In genomic region chr13:47100214-47100853, GRCh38 we compare ENCODE assay signal across 15 cellular contexts.
DNase-seq lines count a peak whose midpoint lies in the region; ATAC-seq and TF ChIP-seq lines count a peak whose summit lies in the region.
"Had no signal": no experiment of that assay in that cellular context is flagged by ENCODE, and none has a peak within 500 bp of the region (broad histone marks: within the 10 kb centered on the region; RNA-seq: fewer than 3 reads in every experiment).

No MANE protein-coding gene starts in this region.

- no peak overlapping the region for H3K4me3 Mint-ChIP-seq in HFFc6
- H3K4me3 Mint-ChIP-seq: activated CD8-positive, alpha-beta T cell treated with anti-CD3 and anti-CD28 coated beads, Interleukin-2, amount 10 ng/mL, durations not matched to agents 7 days and 5 days; activated naive CD4-positive, alpha-beta T cell treated with anti-CD3 and anti-CD28 coated beads, Interleukin-2, amount 50 U/mL, for 24 hours had no signal

- H3K36me3 Mint-ChIP-seq in HFFc6 (ENCODE audit: low read depth), result no peaks in the 10 kb centered on the region; the same call in 1 of the 2 replicates
- H3K36me3 Mint-ChIP-seq: activated naive CD4-positive, alpha-beta T cell treated with anti-CD3 and anti-CD28 coated beads, Interleukin-2, amount 50 U/mL, for 24 hours had no signal

- H3K36me3 ChIP-seq in GM06990 (ENCODE audit: control insufficient read depth, insufficient read depth, low read length), result no peaks in the 10 kb centered on the region

- peak; percentile 31 for DNase-seq in GM06990 (ENCODE audit: extremely low read depth, insufficient read length)
- no peak for DNase-seq in cerebellar nuclear complex (lab: John Stamatoyannopoulos, UW)
- no peak for DNase-seq in NCI-H1105 (lab: John Stamatoyannopoulos, UW)
- no peak for DNase-seq in AML-193 (lab: John Stamatoyannopoulos, UW)
- no peak for DNase-seq in HFFc6
- DNase-seq: activated CD8-positive, alpha-beta T cell treated with anti-CD3 and anti-CD28 coated beads, Interleukin-2, amount 10 ng/mL, durations not matched to agents 7 days and 5 days; DMS79 treated with DMSO at 0.1 percent for 48 hours; head of caudate nucleus; stimulated activated CD4-positive, alpha-beta T cell treated with anti-CD3 and anti-CD28 coated beads, Interleukin-4, amount 100 ng/mL, for 4 hours; T-helper 2 cell had no signal

- TF ChIP-seq CTCF in GM06990 (IDR thresholded peaks at IDR 0.05; ENCODE audit: insufficient read depth, low read length, poor library complexity, severe bottlenecking), result no peak
- no peak for TF ChIP-seq CTCF in HFFc6 (IDR thresholded peaks at IDR 0.05)

- H3K27me3 Mint-ChIP-seq in HFFc6 (ENCODE audit: insufficient read depth), result no peaks in the 10 kb centered on the region

- peaks cover 29% of the 10 kb centered on the region; the same call in 1 of the 2 replicates for H3K4me1 Mint-ChIP-seq in HFFc6 (ENCODE audit: low read depth)
- H3K4me1 Mint-ChIP-seq: activated naive CD4-positive, alpha-beta T cell treated with anti-CD3 and anti-CD28 coated beads, Interleukin-2, amount 50 U/mL, for 24 hours had no signal

- H3K27ac Mint-ChIP-seq in HFFc6, result no peak overlapping the region
- H3K27ac Mint-ChIP-seq: activated CD8-positive, alpha-beta T cell treated with anti-CD3 and anti-CD28 coated beads, Interleukin-2, amount 10 ng/mL, durations not matched to agents 7 days and 5 days; activated naive CD4-positive, alpha-beta T cell treated with anti-CD3 and anti-CD28 coated beads, Interleukin-2, amount 50 U/mL, for 24 hours had no signal

- peak; percentile 82 for ATAC-seq in GM19324 (IDR thresholded peaks at IDR 0.05; ENCODE audit: low FRiP score, unreplicated experiment)
- ATAC-seq in HG02623 (IDR thresholded peaks at IDR 0.05; ENCODE audit: unreplicated experiment), result peak; percentile 89
- ATAC-seq in HG03354 (IDR thresholded peaks at IDR 0.05; ENCODE audit: poor library complexity, severe bottlenecking, unreplicated experiment), result peak; percentile 93
- ATAC-seq: activated CD8-positive, alpha-beta T cell treated with anti-CD3 and anti-CD28 coated beads, Interleukin-2, amount 10 ng/mL, durations not matched to agents 7 days and 5 days had no signal

- H3K27me3 ChIP-seq in GM06990 (replicated peaks; ENCODE audit: control insufficient read depth, insufficient read depth, low read length), result no peaks in the 10 kb centered on the region

- H3K9me3 Mint-ChIP-seq in HFFc6, result peaks cover 19% of the 10 kb centered on the region; the same call in 1 of the 2 replicates
- H3K9me3 Mint-ChIP-seq: activated naive CD4-positive, alpha-beta T cell treated with anti-CD3 and anti-CD28 coated beads, Interleukin-2, amount 50 U/mL, for 24 hours had no signal

- no peak overlapping the region for H3K4me3 ChIP-seq in GM06990 (replicated peaks; ENCODE audit: low read depth, low read length)
- H3K4me3 ChIP-seq: lung had no signal
